Comparison of ENCODE assay signal across 13 cellular contexts in the genomic region with DNA sequence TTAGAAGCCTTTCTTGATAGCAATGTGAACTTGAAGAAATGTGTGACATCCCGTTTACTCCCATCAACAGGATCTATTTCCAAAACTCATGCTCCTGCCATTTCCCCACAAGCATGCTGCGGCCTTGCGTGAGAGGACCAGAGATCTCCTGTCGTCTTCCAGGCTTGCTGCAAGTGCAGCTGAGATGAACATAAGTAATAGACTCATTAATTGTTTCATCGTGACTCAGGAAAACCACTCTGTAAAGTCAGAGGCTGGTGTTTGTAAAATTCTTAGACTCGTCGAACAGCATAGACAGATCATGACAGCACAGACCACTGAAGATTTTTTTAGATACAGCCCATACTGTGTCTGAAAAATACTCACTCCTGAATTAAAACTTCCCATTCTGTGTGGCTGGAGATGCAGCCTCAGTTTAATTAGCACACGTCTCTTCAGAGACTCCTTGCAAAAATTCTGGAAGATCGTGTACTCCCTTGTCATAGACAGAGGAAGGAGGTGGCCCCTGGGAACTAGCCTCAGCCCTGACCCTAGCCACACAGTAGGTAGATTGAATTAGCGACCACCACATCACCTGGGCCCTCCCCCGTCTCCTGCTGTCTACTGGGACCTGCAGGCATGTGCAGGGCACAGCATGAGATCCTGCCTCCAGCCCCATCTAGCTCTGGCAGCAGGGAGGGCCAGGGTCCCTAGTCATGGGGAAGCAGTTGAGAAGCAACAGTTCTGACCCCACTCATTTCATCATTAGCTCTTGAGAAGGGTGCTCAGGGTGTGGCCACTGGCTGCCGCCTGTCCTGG.
A peak's percentile ranks its signal among the peaks of the same experiment; 100 is the strongest.
DNase-seq lines count a peak whose midpoint lies in the region; ATAC-seq and TF ChIP-seq lines count a peak whose summit lies in the region.
"Had no signal": no experiment of that assay in that cellular context is flagged by ENCODE, and none has a peak within 500 bp of the region (broad histone marks: within the 10 kb centered on the region; RNA-seq: fewer than 3 reads in every experiment).

No MANE protein-coding gene starts in this region.

- no peak overlapping the region for H3K18ac ChIP-seq in H9 (ENCODE audit: insufficient read length, low read depth, low read length)

- H4K91ac ChIP-seq in H9 (ENCODE audit: insufficient read length, low read depth, low read length), result no peak overlapping the region

- H2AFZ ChIP-seq in H9 (ENCODE audit: low read length), result no peak overlapping the region
- no peak overlapping the region for H2AFZ ChIP-seq in smooth muscle cell (ENCODE audit: low read depth)

- H3K27me3 Mint-ChIP-seq in activated T-cell treated with anti-CD3 and anti-CD28 coated beads, Interleukin-2, amount 50 U/mL, for 24 hours, result no peaks in the 10 kb centered on the region
- H3K27me3 Mint-ChIP-seq in H9 (ENCODE audit: low read depth), result no peaks in the 10 kb centered on the region
- no peaks in the 10 kb centered on the region for H3K27me3 Mint-ChIP-seq in activated T-helper 17 cell treated with anti-CD3 and anti-CD28 coated beads, Interleukin-2, amount 50 U/mL, for 72 hours

- no peak overlapping the region for H2BK120ac ChIP-seq in H9 (ENCODE audit: low read depth, low read length, poor library complexity, severe bottlenecking)

- H3K4me3 ChIP-seq in smooth muscle cell, result no peak overlapping the region
- H3K4me3 ChIP-seq in colonic mucosa, result no peak overlapping the region
- H3K4me3 ChIP-seq: SJSA1, transverse colon had no signal

- no peak overlapping the region for H2BK20ac ChIP-seq in H9 (ENCODE audit: low read depth, low read length, poor library complexity, severe bottlenecking)

- no peak overlapping the region for H3T11ph ChIP-seq in H9 (ENCODE audit: low read length)

- no peak overlapping the region for H2BK12ac ChIP-seq in H9 (ENCODE audit: insufficient read length, low read depth, low read length)

- no peak overlapping the region for H2AK5ac ChIP-seq in H9 (ENCODE audit: insufficient read length, low read length)

- intact Hi-C loops in colonic mucosa (cut with DNase I), result no loop called here

- TF ChIP-seq CTCF in H9 (conservative IDR thresholded peaks at IDR 0.05) (no peak), smooth muscle cell (IDR thresholded peaks at IDR 0.05; ENCODE audit: borderline replicate concordance, insufficient read depth, poor library complexity, severe bottlenecking) (no peak), colonic mucosa (IDR thresholded peaks at IDR 0.05) (no peak)

- H3K4ac ChIP-seq in H9 (ENCODE audit: low read depth, low read length), result no peak overlapping the region

- H3K36me3 ChIP-seq in smooth muscle cell (ENCODE audit: low read depth), result no peaks in the 10 kb centered on the region
- no peaks in the 10 kb centered on the region for H3K36me3 ChIP-seq in colonic mucosa
- H3K36me3 ChIP-seq: SJSA1, transverse colon had no signal

- no peaks in the 10 kb centered on the region for H3K79me1 ChIP-seq in H9 (ENCODE audit: insufficient read depth, low read depth, low read length, poor library complexity, severe bottlenecking)

- no peak for DNase-seq in activated T-cell treated with anti-CD3 and anti-CD28 coated beads, Interleukin-2, amount 50 U/mL, for 24 hours
- DNase-seq in activated T-cell treated with anti-CD3 and anti-CD28 coated beads, Interleukin-2, amount 50 U/mL, for 1 hour, result no peak
- no peak for DNase-seq in H9
- no peak for DNase-seq in smooth muscle cell (lab: John Stamatoyannopoulos, UW; ENCODE audit: unreplicated experiment)
- no peak for DNase-seq in stimulated activated CD4-positive, alpha-beta T cell treated with anti-CD3 and anti-CD28 coated beads, Interleukin-2, amount 100 ng/mL, for 24 hours
- no peak for DNase-seq in NCI-H2029 (lab: John Stamatoyannopoulos, UW)
- DNase-seq in colonic mucosa, result no peak
- DNase-seq: activated CD4-positive, alpha-beta T cell treated with anti-CD3 and anti-CD28 coated beads for 1 hour; GF-D8; NCI-H446 treated with DMSO at 0.1 percent for 48 hours had no signal

- no peak overlapping the region for H4K8ac ChIP-seq in H9 (replicated peaks; ENCODE audit: insufficient read length, low read depth, low read length)

- peak overlapping the region; percentile 10 for H3K4me3 Mint-ChIP-seq in activated T-cell treated with anti-CD3 and anti-CD28 coated beads, Interleukin-2, amount 50 U/mL, for 24 hours
- no peak overlapping the region for H3K4me3 Mint-ChIP-seq in H9
- H3K4me3 Mint-ChIP-seq in activated T-helper 17 cell treated with anti-CD3 and anti-CD28 coated beads, Interleukin-2, amount 50 U/mL, for 72 hours, result no peak overlapping the region

- no peak overlapping the region for H3K9ac ChIP-seq in H9 (ENCODE audit: extremely low read depth, insufficient read length, low read length)
- peak overlapping the region; percentile 27 for H3K9ac ChIP-seq in smooth muscle cell (ENCODE audit: low read depth)
- H3K9ac ChIP-seq in colonic mucosa (ENCODE audit: low read depth in 2 of 2, low read length in 2 of 2), result no peak overlapping the region

- no peaks in the 10 kb centered on the region for H3F3A ChIP-seq in smooth muscle cell (ENCODE audit: low read depth)

- ATAC-seq in activated T-helper 17 cell treated with anti-CD3 and anti-CD28 coated beads, Interleukin-2, amount 50 U/mL, for 72 hours (replicated peaks), result peak; percentile 36

- H3K4me2 ChIP-seq in H9 (ENCODE audit: insufficient read depth, insufficient read length, low read length), result no peak overlapping the region
- H3K4me2 ChIP-seq in smooth muscle cell, result no peak overlapping the region

- H3K27me3 ChIP-seq in H9 (ENCODE audit: insufficient read depth, low read length) (no peaks in the 10 kb centered on the region), smooth muscle cell (ENCODE audit: low read depth) (no peaks in the 10 kb centered on the region), colonic mucosa (no peaks in the 10 kb centered on the region)
- H3K27me3 ChIP-seq: SJSA1, transverse colon had no signal

- H3K23me2 ChIP-seq in H9 (ENCODE audit: insufficient read length, low read depth, low read length, poor library complexity, severe bottlenecking), result peaks cover 4% of the 10 kb centered on the region

- no peak overlapping the region for H3K27ac ChIP-seq in H9 (ENCODE audit: insufficient read length, low read depth, low read length)
- H3K27ac ChIP-seq in smooth muscle cell (ENCODE audit: low read depth), result peak overlapping the region; percentile 21
- H3K27ac ChIP-seq in colonic mucosa, result no peak overlapping the region
- H3K27ac ChIP-seq: SJSA1 had no signal

- no peak overlapping the region for H3K23ac ChIP-seq in H9 (ENCODE audit: insufficient read length, low read depth, low read length)

- H3K9me3 Mint-ChIP-seq in activated T-cell treated with anti-CD3 and anti-CD28 coated beads, Interleukin-2, amount 50 U/mL, for 24 hours, result no peaks in the 10 kb centered on the region
- H3K9me3 Mint-ChIP-seq in H9, result no peaks in the 10 kb centered on the region
- no peaks in the 10 kb centered on the region for H3K9me3 Mint-ChIP-seq in activated T-helper 17 cell treated with anti-CD3 and anti-CD28 coated beads, Interleukin-2, amount 50 U/mL, for 72 hours

- no peak overlapping the region for H3K27ac Mint-ChIP-seq in activated T-cell treated with anti-CD3 and anti-CD28 coated beads, Interleukin-2, amount 50 U/mL, for 24 hours
- peak overlapping the region in 1 of 3 experiments; percentile 4; a peak in 2 of 7 replicates for H3K27ac Mint-ChIP-seq in H9
- H3K27ac Mint-ChIP-seq in activated T-helper 17 cell treated with anti-CD3 and anti-CD28 coated beads, Interleukin-2, amount 50 U/mL, for 72 hours, result no peak overlapping the region

- H2BK15ac ChIP-seq in H9 (ENCODE audit: low read depth, low read length), result no peak overlapping the region

- H3K79me2 ChIP-seq in H9 (ENCODE audit: insufficient read depth, low read length) (no peaks in the 10 kb centered on the region), smooth muscle cell (ENCODE audit: low read depth) (no peaks in the 10 kb centered on the region)

- no peak overlapping the region for H2BK5ac ChIP-seq in H9 (ENCODE audit: insufficient read length, low read length)

- H4K5ac ChIP-seq in H9 (ENCODE audit: insufficient read length, low read depth, low read length), result no peak overlapping the region

- peaks cover 56% of the 10 kb centered on the region for H3K4me1 Mint-ChIP-seq in activated T-cell treated with anti-CD3 and anti-CD28 coated beads, Interleukin-2, amount 50 U/mL, for 24 hours (ENCODE audit: low read depth)
- peaks cover 8 to 13% of the 10 kb centered on the region in 2 experiments for H3K4me1 Mint-ChIP-seq in H9
- H3K4me1 Mint-ChIP-seq in activated T-helper 17 cell treated with anti-CD3 and anti-CD28 coated beads, Interleukin-2, amount 50 U/mL, for 72 hours, result peaks cover 37% of the 10 kb centered on the region

- H3K36me3 Mint-ChIP-seq in activated T-cell treated with anti-CD3 and anti-CD28 coated beads, Interleukin-2, amount 50 U/mL, for 24 hours (ENCODE audit: low read depth), result peaks cover 57% of the 10 kb centered on the region
- no peaks in the 10 kb centered on the region; a peak in 1 of 7 replicates for H3K36me3 Mint-ChIP-seq in H9 (ENCODE audit: insufficient read depth in 1 of 3, low read depth in 3 of 3)
- H3K36me3 Mint-ChIP-seq in activated T-helper 17 cell treated with anti-CD3 and anti-CD28 coated beads, Interleukin-2, amount 50 U/mL, for 72 hours (ENCODE audit: low read depth), result peaks cover 20% of the 10 kb centered on the region

- no peaks in the 10 kb centered on the region for H3K4me1 ChIP-seq in H9 (ENCODE audit: insufficient read depth, low read length)
- no peaks in the 10 kb centered on the region for H3K4me1 ChIP-seq in smooth muscle cell (ENCODE audit: low read depth)
- H3K4me1 ChIP-seq in colonic mucosa, result no peaks in the 10 kb centered on the region
- H3K4me1 ChIP-seq: SJSA1 had no signal

- WGBS in H9 (ENCODE audit: extremely low coverage, insufficient read length, low lambda C conversion rate), result no CpG with 5 or more reads among the region's 12 CpGs
- 74% methylated on average over 12 of the region's 12 CpGs for WGBS in smooth muscle cell (ENCODE audit: low lambda C conversion rate)

- H3K14ac ChIP-seq in H9 (ENCODE audit: insufficient read depth, low read length), result 0 out of 2 replicates have a peak overlapping the region, but pooled peaks have one; percentile 52

- no peak overlapping the region for H3K56ac ChIP-seq in H9 (ENCODE audit: insufficient read length, low read depth, low read length)

- H4K20me1 ChIP-seq in H9 (ENCODE audit: control insufficient read depth, insufficient read depth, insufficient read length), result no peaks in the 10 kb centered on the region
- no peaks in the 10 kb centered on the region for H4K20me1 ChIP-seq in smooth muscle cell (ENCODE audit: low read depth)

- H3K9me3 ChIP-seq in H9 (ENCODE audit: control insufficient read depth, low read depth, low read length) (no peaks in the 10 kb centered on the region), smooth muscle cell (replicated peaks; ENCODE audit: low read depth) (no peaks in the 10 kb centered on the region), colonic mucosa (no peaks in the 10 kb centered on the region)
- H3K9me3 ChIP-seq: SJSA1, transverse colon had no signal
